Comparison of ENCODE assay signal across 1 cellular context in the genomic region with DNA sequence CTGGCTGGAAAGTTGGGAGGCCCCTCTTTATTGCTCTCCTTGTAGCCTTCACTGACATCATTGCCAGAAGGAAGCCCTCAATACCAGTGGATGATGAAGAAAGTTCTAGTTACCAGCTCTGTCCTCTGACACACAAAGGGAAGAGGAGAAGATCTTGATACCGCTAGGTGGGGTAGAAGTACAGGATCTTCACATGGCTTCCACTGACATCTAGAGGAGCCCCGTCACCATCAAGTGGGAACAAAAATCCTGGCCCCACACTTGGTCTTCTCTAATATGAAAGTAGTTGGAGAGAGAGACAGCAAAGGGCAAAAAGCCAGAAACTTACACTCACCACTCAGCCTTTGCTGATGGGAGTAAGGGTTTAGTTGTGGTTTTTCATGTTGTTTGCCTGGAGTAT.
TF ChIP-seq lines count a peak whose summit lies in the region.

No MANE protein-coding gene starts in this region.

TF ChIP-seq in IMR-90, 13 proteins besides CTCF, POLR2A, EP300 and RAD21:
- TF ChIP-seq SMC3 (IDR thresholded peaks at IDR 0.05; ENCODE audit: low read depth, low read length) = no peak
